In the genomic region with DNA sequence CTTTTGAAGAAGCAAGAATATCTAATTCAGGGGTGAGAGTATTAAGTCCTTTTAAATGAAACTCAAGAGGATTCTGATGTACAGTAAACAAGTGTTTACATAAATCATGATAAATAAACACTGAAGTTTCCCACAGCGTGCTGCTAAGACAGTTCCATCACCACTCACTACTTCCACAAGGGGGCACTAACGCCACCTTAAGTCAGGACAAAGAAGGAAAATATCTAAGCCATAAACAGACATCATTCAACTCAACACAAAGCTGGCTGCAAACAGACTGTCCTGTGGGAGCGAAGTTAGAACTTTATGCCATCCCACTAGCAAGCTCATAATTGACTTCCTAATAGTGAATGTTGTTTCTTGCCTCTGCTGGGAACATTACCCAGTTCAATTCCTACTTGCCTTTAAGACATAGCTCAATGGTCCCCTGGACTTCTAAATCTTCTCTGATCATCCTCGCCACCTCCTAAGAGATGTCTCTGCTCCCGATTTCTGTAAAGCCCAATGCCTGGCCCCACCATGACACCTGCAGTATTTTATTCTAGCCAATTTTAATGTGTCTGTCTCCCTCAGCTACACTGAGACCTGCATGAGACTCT, we compare ENCODE assay signal across 8 cellular contexts. TPM values are rescaled to one million over a fixed set of nuclear protein-coding genes. Genes with fewer than 3 reads are reported as not detected.
A peak's percentile ranks its signal among the peaks of the same experiment; 100 is the strongest.
DNase-seq lines count a peak whose midpoint lies in the region; ATAC-seq and TF ChIP-seq lines count a peak whose summit lies in the region.

No MANE protein-coding gene starts in this region.

- peak; percentile 72 for ATAC-seq in GM19455 (IDR thresholded peaks at IDR 0.05; ENCODE audit: unreplicated experiment)
- ATAC-seq in PC-3: peak; percentile 67

- H2AK5ac ChIP-seq in neuronal stem cell (ENCODE audit: low read depth, low read length): no peak overlapping the region

- H3K27ac Mint-ChIP-seq in activated T-cell treated with anti-CD3 and anti-CD28 coated beads, Interleukin-2, amount 50 U/mL, for 24 hours: no peak overlapping the region

- TF ChIP-seq EP300 in tibial nerve (IDR thresholded peaks at IDR 0.05): peak in 1 of 2 donors; percentile 33

- no peak overlapping the region for H3K9ac ChIP-seq in PC-3 (ENCODE audit: low read length)
- H3K9ac ChIP-seq in neuronal stem cell (ENCODE audit: low read depth, low read length, poor library complexity): no peak overlapping the region

- H3K14ac ChIP-seq in neuronal stem cell (ENCODE audit: low read length): no peak overlapping the region

- H3K79me2 ChIP-seq in PC-3 (ENCODE audit: low read length): no peaks in the 10 kb centered on the region

- H3K27me3 ChIP-seq in PC-3 (ENCODE audit: low read length) (no peaks in the 10 kb centered on the region), neuronal stem cell (ENCODE audit: control insufficient read depth in 3 of 3, insufficient read depth in 3 of 3, low read depth in 1 of 3, low read length in 3 of 3) (no peaks in the 10 kb centered on the region), tibial nerve (no peaks in the 10 kb centered on the region)

- H3K4me3 Mint-ChIP-seq in activated T-cell treated with anti-CD3 and anti-CD28 coated beads, Interleukin-2, amount 50 U/mL, for 24 hours: no peak overlapping the region

- H3K27me3 Mint-ChIP-seq in activated T-cell treated with anti-CD3 and anti-CD28 coated beads, Interleukin-2, amount 50 U/mL, for 24 hours: no peaks in the 10 kb centered on the region

- H3K9me2 ChIP-seq in PC-3 (replicated peaks; ENCODE audit: low read length): no peaks in the 10 kb centered on the region

- H3K4ac ChIP-seq in neuronal stem cell (ENCODE audit: low read length): no peak overlapping the region

- no peak overlapping the region for H3K18ac ChIP-seq in neuronal stem cell (ENCODE audit: low read length)

- H4K20me1 ChIP-seq in PC-3 (ENCODE audit: low read length): no peaks in the 10 kb centered on the region

- TF ChIP-seq POLR2A in tibial nerve (IDR thresholded peaks at IDR 0.05): no peak

- TF ChIP-seq CTCF in PC-3 (conservative IDR thresholded peaks at IDR 0.05; ENCODE audit: low read depth, low read length) (peak; percentile 89), fibroblast of mammary gland (conservative IDR thresholded peaks at IDR 0.05; ENCODE audit: control insufficient read depth, insufficient read depth, low read depth, low read length) (peak; percentile 88), tibial nerve (IDR thresholded peaks at IDR 0.05) (peak; percentile 74 to 83 (median 78))

- no peaks in the 10 kb centered on the region for H3F3A ChIP-seq in PC-3 (ENCODE audit: low read length, unreplicated experiment)

- no peak overlapping the region for H3K4me3 ChIP-seq in PC-3 (ENCODE audit: low read length)
- H3K4me3 ChIP-seq in fibroblast of mammary gland (ENCODE audit: control insufficient read depth, low read depth, low read length): no peak overlapping the region
- H3K4me3 ChIP-seq in neuronal stem cell (ENCODE audit: low read length in 2 of 2): no peak overlapping the region
- no peak overlapping the region for H3K4me3 ChIP-seq in tibial nerve

- no peaks in the 10 kb centered on the region for H3K9me3 ChIP-seq in PC-3 (ENCODE audit: low read length)
- no peaks in the 10 kb centered on the region for H3K9me3 ChIP-seq in neuronal stem cell (replicated peaks in 1 of 2; ENCODE audit: control insufficient read depth in 2 of 2, insufficient read depth in 1 of 2, low read depth in 1 of 2, low read length in 2 of 2)
- H3K9me3 ChIP-seq in tibial nerve: no peaks in the 10 kb centered on the region

- H4K91ac ChIP-seq in neuronal stem cell (ENCODE audit: low read depth, low read length, poor library complexity): no peak overlapping the region

- H3K4me2 ChIP-seq in PC-3 (ENCODE audit: low read length) (no peak overlapping the region), neuronal stem cell (ENCODE audit: insufficient read depth, low read length, poor library complexity, severe bottlenecking) (no peak overlapping the region)

- H3K4me1 ChIP-seq in PC-3 (ENCODE audit: insufficient read depth, low read length) (peaks cover 10% of the 10 kb centered on the region; the same call in 1 of the 2 replicates), neuronal stem cell (ENCODE audit: control insufficient read depth in 2 of 2, insufficient read depth in 1 of 2, low read depth in 1 of 2, low read length in 2 of 2) (peaks cover 8% of the 10 kb centered on the region in 2 donors), tibial nerve (peaks cover 0 to 17% (median 3%) of the 10 kb centered on the region in 4 donors)

- peaks cover 21% of the 10 kb centered on the region for H3K36me3 Mint-ChIP-seq in activated T-cell treated with anti-CD3 and anti-CD28 coated beads, Interleukin-2, amount 50 U/mL, for 24 hours (ENCODE audit: low read depth)

- H3K36me3 ChIP-seq in PC-3 (ENCODE audit: low read depth, low read length) (no peaks in the 10 kb centered on the region), neuronal stem cell (replicated peaks in 1 of 2; ENCODE audit: control insufficient read depth in 2 of 2, insufficient read depth in 2 of 2, low read length in 2 of 2) (no peaks in the 10 kb centered on the region), tibial nerve (no peaks in the 10 kb centered on the region)

- H3K23ac ChIP-seq in neuronal stem cell (ENCODE audit: low read depth, low read length, poor library complexity): no peak overlapping the region

- no peak overlapping the region for H2BK12ac ChIP-seq in neuronal stem cell (ENCODE audit: low read length)

- no peak overlapping the region for H2BK15ac ChIP-seq in neuronal stem cell (ENCODE audit: low read length)

- H2BK120ac ChIP-seq in neuronal stem cell (ENCODE audit: low read depth, low read length): no peak overlapping the region

- DNase-seq in COLO829 (ENCODE audit: low spot score) (peak; percentile 85), HuH-7 (ENCODE audit: low spot score) (peak; percentile 64), PC-3 (peak; percentile 81), fibroblast of mammary gland (ENCODE audit: low read depth) (peak; percentile 91), neuronal stem cell (ENCODE audit: low spot score) (peak; percentile 72), tibial nerve (ENCODE audit: low spot score in 2 of 2) (peak; percentile 55 to 89)
- DNase-seq in activated T-cell treated with anti-CD3 and anti-CD28 coated beads, Interleukin-2, amount 50 U/mL, for 24 hours: peak; percentile 51

- no peaks in the 10 kb centered on the region for H3K9me3 Mint-ChIP-seq in activated T-cell treated with anti-CD3 and anti-CD28 coated beads, Interleukin-2, amount 50 U/mL, for 24 hours

- CTCF ChIA-PET in PC-3 (lab: Charles Lee): interaction anchor here (0.6 to 1.6 kb wide), 10 partner anchors 16 to 303 kb away, joined by 3 to 33 read pairs (median 3); no protein-coding TSS in a partner anchor

- no peaks in the 10 kb centered on the region for H3K79me1 ChIP-seq in neuronal stem cell (ENCODE audit: low read depth, low read length)

- no peak overlapping the region for H4K8ac ChIP-seq in neuronal stem cell (ENCODE audit: low read depth, low read length)

- no TSS peak for BruUV-seq in PC-3 (replicated peaks; lab: Mats Ljungman, UMichigan)

- H3K4me1 Mint-ChIP-seq in activated T-cell treated with anti-CD3 and anti-CD28 coated beads, Interleukin-2, amount 50 U/mL, for 24 hours (ENCODE audit: low read depth): peaks cover 17% of the 10 kb centered on the region

- H2BK5ac ChIP-seq in neuronal stem cell (ENCODE audit: low read length): no peak overlapping the region

- no CpG with 5 or more reads among the region's 5 CpGs for WGBS in neuronal stem cell (ENCODE audit: extremely low coverage in 2 of 2, insufficient read length in 2 of 2, insufficient replicate concordance in 1 of 2), 2 donors
- 27 to 31% methylated on average over 5 of the region's 5 CpGs for WGBS in tibial nerve, 2 donors

- intact Hi-C loops in PC-3 (cut with micrococcal nuclease): loop anchor here (1.0 to 5.0 kb wide), 8 partner anchors 30 to 374 kb away; no protein-coding TSS in a partner anchor

- POLR2A ChIA-PET in PC-3 (lab: Charles Lee; ENCODE audit: unreplicated experiment): no interaction called here

- H2AFZ ChIP-seq in PC-3 (ENCODE audit: low read length): no peak overlapping the region
- H2AFZ ChIP-seq in neuronal stem cell (ENCODE audit: low read length): peak overlapping the region; percentile 53

- H3K27ac ChIP-seq in PC-3 (ENCODE audit: low read length) (no peak overlapping the region), neuronal stem cell (replicated peaks; ENCODE audit: low read length) (no peak overlapping the region), tibial nerve (peak overlapping the region in 1 of 4 donors; percentile 24)

RNA-seq across cellular contexts. Expression of a gene that starts 36.5 kb away (rescaled TPM):
- total RNA-seq in PC-3 (2014; rRNA removed) (22.4 and 24.8 TPM in 2 replicates), tibial nerve (10 to 100 TPM; 17.7 to 27.3 (median 20.2) TPM)
- 33.4 TPM for polyA plus RNA-seq in neuronal stem cell (2013, experiment 1 of 2)
- polyA plus RNA-seq in neuronal stem cell (2013, experiment 2 of 2): 35.3 TPM

RNA-seq across cellular contexts. Expression of a gene that starts 45.4 kb away (rescaled TPM):
- 17.1 and 18.8 TPM in 2 replicates for total RNA-seq in PC-3 (2014; rRNA removed)
- polyA plus RNA-seq in neuronal stem cell (2013, experiment 1 of 2): 19.1 TPM
- polyA plus RNA-seq in neuronal stem cell (2013, experiment 2 of 2): 20.2 TPM
- 10 to 100 TPM; 25.5 to 94.5 (median 38.5) TPM for total RNA-seq in tibial nerve

RNA-seq across cellular contexts. Expression of a gene that starts 48.6 kb away (rescaled TPM):
- total RNA-seq in PC-3 (2014; rRNA removed): 44.9 and 47.7 TPM in 2 replicates
- 48.2 TPM for polyA plus RNA-seq in neuronal stem cell (2013, experiment 1 of 2)
- 49.2 TPM for polyA plus RNA-seq in neuronal stem cell (2013, experiment 2 of 2)
- total RNA-seq in tibial nerve: 10 to 100 TPM; 33.1 to 61.8 (median 50.4) TPM
